ENCODE assay signal across 15 cellular contexts in the genomic region with DNA sequence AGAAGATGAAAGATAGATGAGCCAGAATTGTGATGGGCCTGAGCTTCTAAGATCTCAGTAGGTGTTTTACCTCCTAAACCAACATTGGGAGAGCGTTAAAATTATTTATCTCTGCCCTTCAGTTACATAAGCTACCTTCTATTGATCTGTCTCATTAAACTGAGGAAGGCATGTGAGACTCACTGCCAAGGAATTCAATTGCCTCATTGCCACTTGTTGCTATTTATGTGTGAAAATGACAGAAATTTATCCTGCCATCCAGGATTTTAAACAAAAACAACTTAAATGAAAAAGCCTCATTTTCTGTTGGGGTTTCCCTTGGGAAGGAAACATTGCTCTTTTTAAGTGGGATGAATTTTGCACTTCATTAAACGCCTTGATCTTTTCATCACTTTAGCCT.
"Had no signal": no experiment of that assay in that cellular context is flagged by ENCODE, and none has a peak within 500 bp of the region (broad histone marks: within the 10 kb centered on the region; RNA-seq: fewer than 3 reads in every experiment).

No MANE protein-coding gene starts in this region.

- ATAC-seq: activated naive CD4-positive, alpha-beta T cell treated with anti-CD3 and anti-CD28 coated beads, Interleukin-2, amount 50 U/mL, for 72 hours had no signal

- H3K4me3 ChIP-seq: adrenal gland, cardiac muscle cell, esophagus squamous epithelium, left ventricle myocardium inferior, skin epidermis, tibial nerve had no signal

- H3K4me1 ChIP-seq: adrenal gland, esophagus squamous epithelium, left ventricle myocardium inferior, tibial nerve had no signal

- H3K9me3 ChIP-seq: adrenal gland had no signal

- H3K27ac ChIP-seq: adrenal gland, cardiac muscle cell, esophagus squamous epithelium, left ventricle myocardium inferior, skin epidermis, tibial nerve had no signal

- H3K27me3 ChIP-seq: adrenal gland, esophagus squamous epithelium, tibial nerve had no signal

- H3K4me1 Mint-ChIP-seq: neural crest cell had no signal

- DNase-seq: activated CD4-positive, alpha-beta T cell treated with anti-CD3 and anti-CD28 coated beads, Interleukin-2, amount 50 U/mL, for 48 hours; activated gamma-delta T cell treated with Interleukin-2 at 50 U/mL for 16 hours; adrenal gland; dermis blood vessel endothelial cell; effector memory CD4-positive, alpha-beta T cell; esophagus squamous epithelium; hypothalamus; kidney; left ventricle myocardium inferior had no signal

- H3K36me3 ChIP-seq: adrenal gland, cardiac muscle cell, esophagus squamous epithelium, left ventricle myocardium inferior, tibial nerve had no signal

- H3K27ac Mint-ChIP-seq: activated naive CD4-positive, alpha-beta T cell treated with anti-CD3 and anti-CD28 coated beads, Interleukin-2, amount 50 U/mL, for 72 hours; stimulated activated naive CD8-positive, alpha-beta T cell treated with anti-CD3 and anti-CD28 coated beads, Interleukin-15, Interleukin-2, amounts not matched to agents 100 ng/mL and 50 ng/mL, for 24 hours had no signal

- H3K4me3 Mint-ChIP-seq: neural crest cell; stimulated activated naive CD8-positive, alpha-beta T cell treated with anti-CD3 and anti-CD28 coated beads, Interleukin-15, Interleukin-2, amounts not matched to agents 100 ng/mL and 50 ng/mL, for 24 hours had no signal

- H3K27me3 Mint-ChIP-seq: stimulated activated naive CD8-positive, alpha-beta T cell treated with anti-CD3 and anti-CD28 coated beads, Interleukin-15, Interleukin-2, amounts not matched to agents 100 ng/mL and 50 ng/mL, for 24 hours had no signal
